Comparison of ENCODE assay signal across 26 cellular contexts in the genomic region with DNA sequence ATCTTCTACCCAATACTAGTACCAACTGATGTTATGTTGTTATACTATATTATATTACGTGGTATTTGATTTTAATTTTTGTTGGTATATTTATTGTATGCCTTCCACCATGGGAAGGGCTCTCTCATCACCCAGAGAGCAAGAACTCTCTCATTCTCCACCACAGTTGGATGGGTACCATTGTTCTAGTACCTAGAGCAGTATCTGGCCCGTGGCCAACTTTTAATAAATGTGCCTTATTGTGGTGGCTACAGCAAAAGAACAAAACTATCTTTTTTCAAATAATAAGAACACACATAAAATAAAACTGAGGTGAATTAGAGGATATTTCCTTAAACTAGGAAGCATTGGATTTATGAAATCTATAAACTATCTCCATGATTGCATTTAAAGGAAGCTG.
"Had no signal": no experiment of that assay in that cellular context is flagged by ENCODE, and none has a peak within 500 bp of the region (broad histone marks: within the 10 kb centered on the region; RNA-seq: fewer than 3 reads in every experiment).

No MANE protein-coding gene starts in this region.

- H3K9me3 ChIP-seq: colonic mucosa, esophagus squamous epithelium, gastrocnemius medialis, heart right ventricle, left lung, lower lobe of right lung, mucosa of descending colon had no signal

- FAIRE-seq: endometrium, islet of Langerhans, keratinocyte had no signal

- H3K27ac ChIP-seq: colonic mucosa, epithelial cell of prostate, esophagus squamous epithelium, gastrocnemius medialis, heart right ventricle, left lung, lower lobe of right lung had no signal

- H3K36me3 ChIP-seq: colonic mucosa, esophagus squamous epithelium, gastrocnemius medialis, heart right ventricle, left lung, lower lobe of right lung had no signal

- H3K4me3 ChIP-seq: colonic mucosa, esophagus squamous epithelium, gastrocnemius medialis, heart right ventricle, left lung, lower lobe of right lung, mucosa of descending colon had no signal

- ATAC-seq: effector memory CD8-positive, alpha-beta T cell; esophagus mucosa; gastrocnemius medialis; heart right ventricle; left cardiac atrium; left lung; left ventricle myocardium superior; lower lobe of right lung; mucosa of descending colon had no signal

- H3K27me3 ChIP-seq: colonic mucosa, esophagus squamous epithelium, gastrocnemius medialis, heart right ventricle, left lung had no signal

- DNase-seq: colonic mucosa; cortex of kidney; effector CD8-positive, alpha-beta T cell; effector memory CD8-positive, alpha-beta T cell; endodermal cell; erythroblast; esophagus squamous epithelium; foreskin fibroblast; foreskin melanocyte; gastrocnemius medialis; glutamatergic neuron; head of caudate nucleus; heart right ventricle; hippocampal formation; left cardiac atrium; left lung; left ventricle myocardium superior; lower lobe of right lung; mesenchymal stem cell; mucosa of descending colon; naive B cell had no signal

- H3K4me1 ChIP-seq: colonic mucosa, esophagus squamous epithelium, gastrocnemius medialis, heart right ventricle, left lung, lower lobe of right lung had no signal
